8 cellular contexts compared by ENCODE assay signal in genomic region chr5:160439205-160439600, GRCh38. TPM values are rescaled to one million over a fixed set of nuclear protein-coding genes. Genes with fewer than 3 reads are reported as not detected.
A peak's percentile ranks its signal among the peaks of the same experiment; 100 is the strongest.
DNase-seq lines count a peak whose midpoint lies in the region; ATAC-seq and TF ChIP-seq lines count a peak whose summit lies in the region.

No MANE protein-coding gene starts in this region.

- no TSS peak for BruUV-seq in Panc1 (replicated peaks; lab: Mats Ljungman, UMichigan)

- peaks cover 6% of the 10 kb centered on the region; the same call in 1 of the 2 replicates for H3K4me1 ChIP-seq in Panc1 (ENCODE audit: control insufficient read depth, insufficient read depth, low read length)

- DNase-seq in DMS79 treated with DMSO at 0.1 percent for 48 hours (lab: John Stamatoyannopoulos, UW) (peak; percentile 65), Panc1 (ENCODE audit: low read depth, low spot score) (peak; percentile 88), fibroblast of pulmonary artery (ENCODE audit: low read depth) (peak; percentile 82), natural killer cell (peak; percentile 89)
- DNase-seq in Jurkat, Clone E6-1 (ENCODE audit: low read depth, low spot score): peak; percentile 74
- peak; percentile 81 for DNase-seq in activated T-helper 1 cell treated with anti-CD3 and anti-CD28 coated beads, Interleukin-12 subunit alpha, Interleukin-12 subunit beta, Interleukin-2, Interleukin-4 antibody, amounts not matched to agents 30 ng/mL and 10 ng/mL and 1 ng/mL, durations not matched to agents 14 hours and 24 hours and 36 hours (ENCODE audit: low spot score)
- DNase-seq in stimulated activated naive CD4-positive, alpha-beta T cell treated with Interleukin-2 at 50 U/mL for 16 hours (lab: John Stamatoyannopoulos, UW): peak; percentile 85

- peak overlapping the region; percentile 36 for H3K4me3 ChIP-seq in Jurkat, Clone E6-1 (ENCODE audit: low read length)
- H3K4me3 ChIP-seq in Panc1 (ENCODE audit: low read depth in 2 of 2, low read length in 2 of 2) (peak overlapping the region; percentile 39 to 62), fibroblast of pulmonary artery (replicated peaks; ENCODE audit: low read depth, low read length) (peak overlapping the region; percentile 51)

- no peaks in the 10 kb centered on the region for H3K27me3 ChIP-seq in Panc1 (ENCODE audit: control insufficient read depth, insufficient read depth, low read length)

- peak; percentile 67 for ATAC-seq in GM21717 (IDR thresholded peaks at IDR 0.05; ENCODE audit: unreplicated experiment)
- ATAC-seq in Panc1: peak; percentile 95
- ATAC-seq in natural killer cell: peak; percentile 85 to 91 (median 87)

- CTCF ChIA-PET in Panc1 (lab: Charles Lee): interaction anchor here (0.7 to 2.1 kb wide), 5 partner anchors 20 to 209 kb away, joined by 3 to 15 read pairs (median 3); no protein-coding TSS in a partner anchor

- POLR2A ChIA-PET in Panc1 (lab: Charles Lee): no interaction called here

- H3K4me1 Mint-ChIP-seq in activated T-helper 1 cell treated with anti-CD3 and anti-CD28 coated beads, Interleukin-12 subunit alpha, Interleukin-12 subunit beta, Interleukin-2, Interleukin-4 antibody, amounts not matched to agents 30 ng/mL and 10 ng/mL and 1 ng/mL, durations not matched to agents 14 hours and 24 hours and 36 hours (ENCODE audit: low read depth): peaks cover 74% of the 10 kb centered on the region
- peaks cover 13 to 17% of the 10 kb centered on the region in 2 donors for H3K4me1 Mint-ChIP-seq in natural killer cell

- peaks cover 5% of the 10 kb centered on the region for H3K27me3 Mint-ChIP-seq in activated T-helper 1 cell treated with anti-CD3 and anti-CD28 coated beads, Interleukin-12 subunit alpha, Interleukin-12 subunit beta, Interleukin-2, Interleukin-4 antibody, amounts not matched to agents 30 ng/mL and 10 ng/mL and 1 ng/mL, durations not matched to agents 14 hours and 24 hours and 36 hours (ENCODE audit: insufficient read depth)
- H3K27me3 Mint-ChIP-seq in natural killer cell (ENCODE audit: low read depth in 2 of 2): peaks cover 10 to 19% of the 10 kb centered on the region in 2 donors

- peak; percentile 86 for TF ChIP-seq CTCF in Panc1 (IDR thresholded peaks at IDR 0.05)
- TF ChIP-seq CTCF in fibroblast of pulmonary artery (IDR thresholded peaks at IDR 0.05; ENCODE audit: low read length, missing control alignments): peak; percentile 91
- TF ChIP-seq CTCF in natural killer cell (IDR thresholded peaks at IDR 0.05): peak; percentile 80

- in situ Hi-C loops in Panc1 (cut with HindIII; ENCODE audit: low pct_unique_long_range_greater_than_20kb, low sequenced_read_pairs): no loop called here

- no peaks in the 10 kb centered on the region for H3K9me3 ChIP-seq in Panc1 (ENCODE audit: control insufficient read depth, insufficient read depth, low read depth, low read length)

- H3K4me3 Mint-ChIP-seq in activated T-helper 1 cell treated with anti-CD3 and anti-CD28 coated beads, Interleukin-12 subunit alpha, Interleukin-12 subunit beta, Interleukin-2, Interleukin-4 antibody, amounts not matched to agents 30 ng/mL and 10 ng/mL and 1 ng/mL, durations not matched to agents 14 hours and 24 hours and 36 hours: peak overlapping the region; percentile 82
- peak overlapping the region; percentile 92 for H3K4me3 Mint-ChIP-seq in natural killer cell

- peak overlapping the region; percentile 96 for H3K27ac Mint-ChIP-seq in activated T-helper 1 cell treated with anti-CD3 and anti-CD28 coated beads, Interleukin-12 subunit alpha, Interleukin-12 subunit beta, Interleukin-2, Interleukin-4 antibody, amounts not matched to agents 30 ng/mL and 10 ng/mL and 1 ng/mL, durations not matched to agents 14 hours and 24 hours and 36 hours
- H3K27ac Mint-ChIP-seq in natural killer cell: peak overlapping the region; percentile 82 to 88

- no peaks in the 10 kb centered on the region for H3K36me3 Mint-ChIP-seq in activated T-helper 1 cell treated with anti-CD3 and anti-CD28 coated beads, Interleukin-12 subunit alpha, Interleukin-12 subunit beta, Interleukin-2, Interleukin-4 antibody, amounts not matched to agents 30 ng/mL and 10 ng/mL and 1 ng/mL, durations not matched to agents 14 hours and 24 hours and 36 hours (ENCODE audit: low read depth)
- H3K36me3 Mint-ChIP-seq in natural killer cell: no peaks in the 10 kb centered on the region

- intact Hi-C loops in Panc1 (cut with micrococcal nuclease; ENCODE audit: unreplicated experiment): loop anchor here (5.0 kb wide), 2 partner anchors 68 to 348 kb away; no protein-coding TSS in a partner anchor
- intact Hi-C loops in activated T-helper 1 cell treated with anti-CD3 and anti-CD28 coated beads, Interleukin-12 subunit alpha, Interleukin-12 subunit beta, Interleukin-2, Interleukin-4 antibody, amounts not matched to agents 30 ng/mL and 10 ng/mL and 1 ng/mL, durations not matched to agents 14 hours and 24 hours and 36 hours (cut with micrococcal nuclease): loop anchor here (1.0 to 10.0 kb wide), 8 partner anchors 11 to 946 kb away; partner anchors contain the start of gene PTTG1
- intact Hi-C loops in natural killer cell (cut with micrococcal nuclease): loop anchor here (1.0 kb wide), 1 partner anchor 29 kb away; no protein-coding TSS in a partner anchor

- no peaks in the 10 kb centered on the region for H3K36me3 ChIP-seq in Panc1 (ENCODE audit: control insufficient read depth, insufficient read depth, low read length)

- H3K9me3 Mint-ChIP-seq in activated T-helper 1 cell treated with anti-CD3 and anti-CD28 coated beads, Interleukin-12 subunit alpha, Interleukin-12 subunit beta, Interleukin-2, Interleukin-4 antibody, amounts not matched to agents 30 ng/mL and 10 ng/mL and 1 ng/mL, durations not matched to agents 14 hours and 24 hours and 36 hours: peaks cover 3% of the 10 kb centered on the region
- H3K9me3 Mint-ChIP-seq in natural killer cell: no peaks in the 10 kb centered on the region

- peak overlapping the region; percentile 72; the same call in 1 of the 2 replicates for H3K27ac ChIP-seq in Panc1 (ENCODE audit: low read length)

RNA-seq across cellular contexts. Expression of gene PTTG1, which starts 17.5 kb away (rescaled TPM):
- 390 TPM for polyA plus RNA-seq in Jurkat, Clone E6-1 (2012; ENCODE audit: insufficient read depth, insufficient read length)
- total RNA-seq in Panc1 (2021; ENCODE audit: unreplicated experiment) (171 TPM), natural killer cell (10 to 100 TPM; 11.7 to 14.8 (median 12.1) TPM)
- polyA plus RNA-seq in Panc1 (2012; ENCODE audit: insufficient read length): 55.0 TPM
- 69.9 and 75.5 TPM in 2 replicates for total RNA-seq in activated T-helper 1 cell treated with anti-CD3 and anti-CD28 coated beads, Interleukin-12 subunit alpha, Interleukin-12 subunit beta, Interleukin-2, Interleukin-4 antibody, amounts not matched to agents 30 ng/mL and 10 ng/mL and 1 ng/mL, durations not matched to agents 14 hours and 24 hours and 36 hours

RNA-seq across cellular contexts. Expression of gene SLU7, which starts 20.3 kb away (rescaled TPM):
- 80.3 TPM for polyA plus RNA-seq in Jurkat, Clone E6-1 (2012; ENCODE audit: insufficient read depth, insufficient read length)
- total RNA-seq in Panc1 (2021; ENCODE audit: unreplicated experiment): 45.7 TPM
- 31.0 TPM for polyA plus RNA-seq in Panc1 (2012; ENCODE audit: insufficient read length)
- total RNA-seq in activated T-helper 1 cell treated with anti-CD3 and anti-CD28 coated beads, Interleukin-12 subunit alpha, Interleukin-12 subunit beta, Interleukin-2, Interleukin-4 antibody, amounts not matched to agents 30 ng/mL and 10 ng/mL and 1 ng/mL, durations not matched to agents 14 hours and 24 hours and 36 hours: 37.4 and 47.4 TPM in 2 replicates
- 100 to 1,000 TPM; 114 to 143 (median 118) TPM for total RNA-seq in natural killer cell

RNA-seq across cellular contexts. Expression of gene FAM200C, which starts 39.3 kb away (rescaled TPM):
- polyA plus RNA-seq in Jurkat, Clone E6-1 (2012; ENCODE audit: insufficient read depth, insufficient read length): 1.9 TPM
- total RNA-seq in Panc1 (2021; ENCODE audit: unreplicated experiment): 3.0 TPM
- polyA plus RNA-seq in Panc1 (2012; ENCODE audit: insufficient read length): 1.1 TPM
- 0.65 and 0.98 TPM in 2 replicates for total RNA-seq in activated T-helper 1 cell treated with anti-CD3 and anti-CD28 coated beads, Interleukin-12 subunit alpha, Interleukin-12 subunit beta, Interleukin-2, Interleukin-4 antibody, amounts not matched to agents 30 ng/mL and 10 ng/mL and 1 ng/mL, durations not matched to agents 14 hours and 24 hours and 36 hours
- total RNA-seq in natural killer cell: under 1 TPM; 0.28 to 0.57 (median 0.33) TPM

Comparison
In these comparisons a context has a peak if more than half of its experiments do, and no peak if none do; other contexts are left out.
1. Peak in every context shown above with its lines: DNase-seq, ATAC-seq, H3K4me3 ChIP-seq and H3K27ac ChIP-seq.